ENCODE assay signal across 2 cellular contexts in the genomic region with DNA sequence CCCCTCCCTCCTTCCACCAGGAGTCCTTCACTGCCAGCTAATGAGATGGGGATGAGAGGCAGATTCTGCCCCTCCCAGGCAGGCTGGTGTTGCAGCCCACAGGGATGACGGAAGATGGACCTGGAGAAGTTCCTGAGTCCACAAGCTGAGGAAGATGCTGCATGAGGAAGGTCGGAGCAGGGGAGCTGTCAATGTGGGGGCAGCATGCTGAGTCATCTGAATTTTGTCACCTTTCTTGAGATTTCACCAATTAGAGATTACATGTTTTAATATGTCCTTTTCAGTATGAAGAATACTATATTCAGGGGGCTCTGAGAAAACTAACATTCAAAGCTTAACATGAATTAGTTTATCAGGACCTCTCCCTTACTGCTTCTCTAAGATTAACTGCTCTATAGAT.
TF ChIP-seq lines count a peak whose summit lies in the region.

No MANE protein-coding gene starts in this region.

TF ChIP-seq in HepG2, 621 proteins besides CTCF, POLR2A, EP300 and RAD21:
- TF ChIP-seq TBP (CRISPR knock-in tag; IDR thresholded peaks at IDR 0.05) = no peak
- no peak for TF ChIP-seq AGO2 (optimal IDR thresholded peaks at IDR 0.05; ENCODE audit: low read depth, low read length)
- no peak for TF ChIP-seq MTF1 (CRISPR knock-in tag; IDR thresholded peaks at IDR 0.05)
- TF ChIP-seq MAFF (IDR thresholded peaks at IDR 0.05; ENCODE audit: low read depth, low read length) = peak; percentile 65; the same call in 1 of the 2 replicates
- TF ChIP-seq, protein P1, sequence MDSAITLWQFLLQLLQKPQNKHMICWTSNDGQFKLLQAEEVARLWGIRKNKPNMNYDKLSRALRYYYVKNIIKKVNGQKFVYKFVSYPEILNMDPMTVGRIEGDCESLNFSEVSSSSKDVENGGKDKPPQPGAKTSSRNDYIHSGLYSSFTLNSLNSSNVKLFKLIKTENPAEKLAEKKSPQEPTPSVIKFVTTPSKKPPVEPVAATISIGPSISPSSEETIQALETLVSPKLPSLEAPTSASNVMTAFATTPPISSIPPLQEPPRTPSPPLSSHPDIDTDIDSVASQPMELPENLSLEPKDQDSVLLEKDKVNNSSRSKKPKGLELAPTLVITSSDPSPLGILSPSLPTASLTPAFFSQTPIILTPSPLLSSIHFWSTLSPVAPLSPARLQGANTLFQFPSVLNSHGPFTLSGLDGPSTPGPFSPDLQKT (CRISPR knock-in tag; IDR thresholded peaks at IDR 0.05; ENCODE audit: borderline replicate concordance) = no peak
- TF ChIP-seq ZNF557 (CRISPR knock-in tag; IDR thresholded peaks at IDR 0.05) = no peak
- TF ChIP-seq MAFK (conservative IDR thresholded peaks at IDR 0.05 in 1 of 2, IDR thresholded peaks at IDR 0.05 in 1 of 2; ENCODE audit: low read length in 2 of 2) = peak; percentile 59 to 83; a peak in 3 of 4 replicates

TF ChIP-seq in endothelial cell of umbilical vein, 7 proteins besides CTCF, POLR2A, EP300 and RAD21:
- no peak for TF ChIP-seq JUN (IDR thresholded peaks at IDR 0.05; ENCODE audit: borderline replicate concordance, insufficient read depth, insufficient read length, low read depth)
- TF ChIP-seq, protein P2, sequence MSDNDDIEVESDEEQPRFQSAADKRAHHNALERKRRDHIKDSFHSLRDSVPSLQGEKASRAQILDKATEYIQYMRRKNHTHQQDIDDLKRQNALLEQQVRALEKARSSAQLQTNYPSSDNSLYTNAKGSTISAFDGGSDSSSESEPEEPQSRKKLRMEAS (IDR thresholded peaks at IDR 0.05; ENCODE audit: insufficient read depth, insufficient read length) = no peak
- no peak for TF ChIP-seq POLR2AphosphoS5 (IDR thresholded peaks at IDR 0.05; ENCODE audit: insufficient read depth, low read depth, low read length)
- no peak for TF ChIP-seq EZH2 (IDR thresholded peaks at IDR 0.05; ENCODE audit: borderline replicate concordance, low read depth, low read length, severe bottlenecking)
- no peak for TF ChIP-seq MYC (IDR thresholded peaks at IDR 0.05; ENCODE audit: low read depth, low read length)
- no peak for TF ChIP-seq FOS (IDR thresholded peaks at IDR 0.05; ENCODE audit: borderline replicate concordance, insufficient read depth, low read length)
- no peak for TF ChIP-seq GATA2 (IDR thresholded peaks at IDR 0.05; ENCODE audit: insufficient read depth, insufficient read length, low read depth, low read length)
